ENCODE assay signal across 27 cellular contexts in genomic region chr7:114419441-114420107, GRCh38. TPM values are rescaled to one million over a fixed set of nuclear protein-coding genes. Genes with fewer than 3 reads are reported as not detected.
DNase-seq lines count a peak whose midpoint lies in the region; ATAC-seq, FAIRE-seq and TF ChIP-seq lines count a peak whose summit lies in the region.
"Had no signal": no experiment of that assay in that cellular context is flagged by ENCODE, and none has a peak within 500 bp of the region (broad histone marks: within the 10 kb centered on the region; RNA-seq: fewer than 3 reads in every experiment).

No MANE protein-coding gene starts in this region.

- CTCF ChIA-PET in CD4-positive, alpha-beta memory T cell (lab: Charles Lee; ENCODE audit: partially characterized antibody), result no interaction called here

- no peak overlapping the region for H3K27ac ChIP-seq in GM23248
- H3K27ac ChIP-seq in WERI-Rb-1, result peak overlapping the region; percentile 88
- peak overlapping the region; percentile 61 to 92 (median 84) for H3K27ac ChIP-seq in esophagus squamous epithelium
- H3K27ac ChIP-seq in sigmoid colon, result peak overlapping the region; percentile 79 to 91 (median 85)
- H3K27ac ChIP-seq in smooth muscle cell (ENCODE audit: low read depth), result no peak overlapping the region
- no peak overlapping the region for H3K27ac ChIP-seq in CD4-positive, alpha-beta memory T cell (ENCODE audit: low read depth, low read length)
- H3K27ac ChIP-seq: KMS-11 had no signal

- in situ Hi-C loops in GM23248 (cut with MboI), result no loop called here

- H3K27me3 ChIP-seq in GM23248 (replicated peaks; ENCODE audit: insufficient read depth) (no peaks in the 10 kb centered on the region), WERI-Rb-1 (ENCODE audit: insufficient read depth, low read depth, severe bottlenecking) (no peaks in the 10 kb centered on the region), esophagus squamous epithelium (no peaks in the 10 kb centered on the region), sigmoid colon (no peaks in the 10 kb centered on the region), smooth muscle cell (ENCODE audit: low read depth) (no peaks in the 10 kb centered on the region)
- H3K27me3 ChIP-seq in CD4-positive, alpha-beta memory T cell (ENCODE audit: insufficient read depth, low read length), result no peaks in the 10 kb centered on the region

- H4K20me1 ChIP-seq in GM23248 (ENCODE audit: insufficient read depth) (no peaks in the 10 kb centered on the region), smooth muscle cell (ENCODE audit: low read depth) (no peaks in the 10 kb centered on the region)

- POLR2A ChIA-PET in CD4-positive, alpha-beta memory T cell (lab: Charles Lee; ENCODE audit: partially characterized antibody), result no interaction called here

- H3F3A ChIP-seq in GM23248 (ENCODE audit: insufficient read depth) (no peaks in the 10 kb centered on the region), smooth muscle cell (ENCODE audit: low read depth) (no peaks in the 10 kb centered on the region)

- peaks cover 0 to 3% of the 10 kb centered on the region in 2 donors for H3K27me3 Mint-ChIP-seq in CD4-positive, alpha-beta memory T cell
- H3K27me3 Mint-ChIP-seq: activated CD8-positive, alpha-beta T cell treated with anti-CD3 and anti-CD28 coated beads for 36 hours had no signal

- no peaks in the 10 kb centered on the region for H3K9me3 Mint-ChIP-seq in CD4-positive, alpha-beta memory T cell
- H3K9me3 Mint-ChIP-seq: activated CD8-positive, alpha-beta T cell treated with anti-CD3 and anti-CD28 coated beads for 36 hours had no signal

- no peak overlapping the region for H3K4me3 Mint-ChIP-seq in CD4-positive, alpha-beta memory T cell
- H3K4me3 Mint-ChIP-seq: activated CD8-positive, alpha-beta T cell treated with anti-CD3 and anti-CD28 coated beads for 36 hours had no signal

- ATAC-seq in GM21515 (IDR thresholded peaks at IDR 0.05; ENCODE audit: unreplicated experiment), result no peak
- ATAC-seq: activated CD8-positive, alpha-beta T cell treated with anti-CD3 and anti-CD28 coated beads for 36 hours; left ventricle myocardium superior; SK-N-SH treated with all-trans-retinoic acid at 6 μM for 48 hours had no signal

- no peaks in the 10 kb centered on the region for H3K4me1 Mint-ChIP-seq in CD4-positive, alpha-beta memory T cell

- no peaks in the 10 kb centered on the region for H3K36me3 Mint-ChIP-seq in CD4-positive, alpha-beta memory T cell

- H3K4me2 ChIP-seq in GM23248 (ENCODE audit: unreplicated experiment), result no peak overlapping the region
- no peak overlapping the region for H3K4me2 ChIP-seq in smooth muscle cell
- H3K4me2 ChIP-seq: KMS-11 had no signal

- H3K9me2 ChIP-seq in GM23248 (ENCODE audit: insufficient read depth), result no peaks in the 10 kb centered on the region

- H3K79me2 ChIP-seq in GM23248 (ENCODE audit: insufficient read depth) (no peaks in the 10 kb centered on the region), smooth muscle cell (ENCODE audit: low read depth) (no peaks in the 10 kb centered on the region)

- TF ChIP-seq EP300 in sigmoid colon (IDR thresholded peaks at IDR 0.05), result no peak

- no peaks in the 10 kb centered on the region for H3K36me3 ChIP-seq in GM23248 (ENCODE audit: low read depth)
- 0 out of 2 replicates have a peak, but pooled peaks cover 3% of the 10 kb centered on the region for H3K36me3 ChIP-seq in WERI-Rb-1
- no peaks in the 10 kb centered on the region for H3K36me3 ChIP-seq in esophagus squamous epithelium
- no peaks in the 10 kb centered on the region for H3K36me3 ChIP-seq in sigmoid colon
- H3K36me3 ChIP-seq in smooth muscle cell (ENCODE audit: low read depth), result no peaks in the 10 kb centered on the region
- H3K36me3 ChIP-seq in CD4-positive, alpha-beta memory T cell (ENCODE audit: insufficient read depth, low read length), result no peaks in the 10 kb centered on the region

- intact Hi-C loops in esophagus squamous epithelium (cut with DNase I) (no loop called here), sigmoid colon (cut with DNase I) (loop anchor here (5.0 to 10.0 kb wide), 2 partner anchors 238 to 1255 kb away; no protein-coding TSS in a partner anchor)
- intact Hi-C loops in CD4-positive, alpha-beta memory T cell (cut with micrococcal nuclease), result no loop called here

- H3K4me3 ChIP-seq in GM23248 (no peak overlapping the region), WERI-Rb-1 (ENCODE audit: low read depth, low read length) (peak overlapping the region; percentile 90), esophagus squamous epithelium (peak overlapping the region; percentile 13 to 63 (median 46)), sigmoid colon (peak overlapping the region in 3 of 4 donors; percentile 48 to 55 (median 53)), smooth muscle cell (no peak overlapping the region)
- no peak overlapping the region for H3K4me3 ChIP-seq in CD4-positive, alpha-beta memory T cell (ENCODE audit: low read length in 2 of 2)

- no peak for FAIRE-seq in RCC 7860 (lab: Jason Lieb, UNC)
- FAIRE-seq: HTR-8/SVneo had no signal

- WGBS in GM23248 (ENCODE audit: low coverage in 1 of 2, low lambda C conversion rate in 2 of 2, missing lambda C conversion rate in 2 of 2), 2 experiments, result 89 to 91% methylated on average over 8 of the region's 8 CpGs
- WGBS in esophagus squamous epithelium, 2 donors, result 26 to 48% methylated on average over 8 of the region's 8 CpGs
- 82 to 91% methylated on average over 8 of the region's 8 CpGs for WGBS in sigmoid colon, 2 donors
- 87% methylated on average over 8 of the region's 8 CpGs for WGBS in smooth muscle cell (ENCODE audit: low lambda C conversion rate)

- H2AFZ ChIP-seq in GM23248 (no peak overlapping the region), smooth muscle cell (ENCODE audit: low read depth) (no peak overlapping the region)

- peaks cover 15% of the 10 kb centered on the region for H3K4me1 ChIP-seq in GM23248 (ENCODE audit: insufficient read depth)
- H3K4me1 ChIP-seq in esophagus squamous epithelium, result peaks cover 0 to 74% (median 3%) of the 10 kb centered on the region in 3 donors
- H3K4me1 ChIP-seq in sigmoid colon, result peaks cover 0 to 50% (median 36%) of the 10 kb centered on the region in 4 donors
- peaks cover 5% of the 10 kb centered on the region for H3K4me1 ChIP-seq in smooth muscle cell (ENCODE audit: low read depth)
- no peaks in the 10 kb centered on the region for H3K4me1 ChIP-seq in CD4-positive, alpha-beta memory T cell (ENCODE audit: insufficient read depth, low read length)

- H3K27ac Mint-ChIP-seq in CD4-positive, alpha-beta memory T cell, result no peak overlapping the region
- H3K27ac Mint-ChIP-seq: activated CD8-positive, alpha-beta T cell treated with anti-CD3 and anti-CD28 coated beads for 36 hours had no signal

- DNase-seq in GM23248 (peak; percentile 8), WERI-Rb-1 (no peak), esophagus squamous epithelium (lab: John Stamatoyannopoulos, UW) (no peak), sigmoid colon (no peak), smooth muscle cell (lab: John Stamatoyannopoulos, UW; ENCODE audit: unreplicated experiment) (no peak), RCC 7860 (ENCODE audit: low spot score) (no peak)
- DNase-seq in CD4-positive, alpha-beta memory T cell, result no peak
- DNase-seq: activated CD4-positive, CD25-positive, alpha-beta regulatory T cell treated with anti-CD3 and anti-CD28 coated beads, Interleukin-2, amount 50 U/mL, for 72 hours; activated CD8-positive, alpha-beta T cell treated with anti-CD3 and anti-CD28 coated beads for 36 hours; activated effector memory CD4-positive, alpha-beta T cell treated with anti-CD3 and anti-CD28 coated beads, Interleukin-2, amount 50 U/mL, for 16 hours; activated T-cell treated with anti-CD3 and anti-CD28 coated beads for 4 hours; DMS79; foreskin melanocyte; hypothalamus; left ventricle myocardium superior; midbrain; NCI-H2171 treated with DMSO at 0.1 percent for 48 hours; NCI-H526 treated with DMSO at 0.1 percent for 48 hours; RPMI8226; stimulated activated CD4-positive, alpha-beta T cell treated with anti-CD3 and anti-CD28 coated beads, Interleukin-15, amount 100 ng/mL, for 24 hours; stimulated activated CD8-positive, alpha-beta memory T cell treated with anti-CD3 and anti-CD28 coated beads, Interleukin-4, amount 100 ng/mL, for 48 hours; T-helper 9 cell had no signal

- H3K9me3 ChIP-seq in GM23248 (ENCODE audit: low read depth), result no peaks in the 10 kb centered on the region
- no peaks in the 10 kb centered on the region for H3K9me3 ChIP-seq in WERI-Rb-1 (ENCODE audit: severe bottlenecking)
- no peaks in the 10 kb centered on the region for H3K9me3 ChIP-seq in esophagus squamous epithelium
- no peaks in the 10 kb centered on the region for H3K9me3 ChIP-seq in sigmoid colon
- no peaks in the 10 kb centered on the region for H3K9me3 ChIP-seq in smooth muscle cell (replicated peaks; ENCODE audit: low read depth)
- no peaks in the 10 kb centered on the region for H3K9me3 ChIP-seq in CD4-positive, alpha-beta memory T cell (ENCODE audit: control insufficient read depth in 1 of 2, low read length in 2 of 2)

- TF ChIP-seq POLR2A in esophagus squamous epithelium (IDR thresholded peaks at IDR 0.05) (no peak), sigmoid colon (IDR thresholded peaks at IDR 0.05) (no peak)

- H3K9ac ChIP-seq in GM23248 (no peak overlapping the region), smooth muscle cell (ENCODE audit: low read depth) (no peak overlapping the region)
- H3K9ac ChIP-seq: KMS-11 had no signal

- TF ChIP-seq CTCF in WERI-Rb-1 (IDR thresholded peaks at IDR 0.05; ENCODE audit: low read depth, low read length) (no peak), esophagus squamous epithelium (IDR thresholded peaks at IDR 0.05) (no peak), sigmoid colon (IDR thresholded peaks at IDR 0.05) (no peak), smooth muscle cell (IDR thresholded peaks at IDR 0.05; ENCODE audit: borderline replicate concordance, insufficient read depth, poor library complexity, severe bottlenecking) (no peak)

RNA-seq across cellular contexts. Expression of gene FOXP2, which starts 5.0 kb away (rescaled TPM):
- total RNA-seq in GM23248 (2014; rRNA removed; shearing (Covaris generic)), result 1.3 and 5.0 TPM in 2 replicates
- polyA plus RNA-seq in GM23248 (2016; fragmentation: Nextera tagmentation; extraction: Ambion mirVana), result 1.9 and 2.3 TPM in 2 replicates
- total RNA-seq in esophagus squamous epithelium, result 10 to 100 TPM in 1 of 4 donors, 1 to 10 TPM in 3; 5.6 to 22.1 (median 6.7) TPM
- total RNA-seq in sigmoid colon, result 100 to 1,000 TPM in 2 of 4 donors, 10 to 100 TPM in 2; 91.2 to 150 (median 102) TPM
- 1 to 10 TPM; 1.6 to 3.0 (median 2.8) TPM for polyA plus RNA-seq in sigmoid colon
- 0.63 and 1.1 TPM in 2 replicates for total RNA-seq in smooth muscle cell
- 0.86 and 0.97 TPM in 2 replicates for polyA plus RNA-seq in smooth muscle cell
- not detected for total RNA-seq in CD4-positive, alpha-beta memory T cell
- polyA plus RNA-seq in CD4-positive, alpha-beta memory T cell, result not detected
- total RNA-seq: activated CD8-positive, alpha-beta T cell treated with anti-CD3 and anti-CD28 coated beads for 36 hours; pulmonary artery endothelial cell had no signal

Comparison
In these comparisons a context has a peak if more than half of its experiments do, and no peak if none do; other contexts are left out.
1. H3K27ac ChIP-seq: peak in WERI-Rb-1 (single experiment), esophagus squamous epithelium (4 of 4) and sigmoid colon (4 of 4); none in GM23248 (single experiment), smooth muscle cell (single experiment) and CD4-positive, alpha-beta memory T cell (single experiment).
2. H3K4me3 ChIP-seq: peak in WERI-Rb-1 (single experiment), esophagus squamous epithelium (4 of 4) and sigmoid colon (3 of 4); none in GM23248 (single experiment), smooth muscle cell (single experiment) and CD4-positive, alpha-beta memory T cell (0 of 2).